1 cellular context compared by ENCODE assay signal in the genomic region with DNA sequence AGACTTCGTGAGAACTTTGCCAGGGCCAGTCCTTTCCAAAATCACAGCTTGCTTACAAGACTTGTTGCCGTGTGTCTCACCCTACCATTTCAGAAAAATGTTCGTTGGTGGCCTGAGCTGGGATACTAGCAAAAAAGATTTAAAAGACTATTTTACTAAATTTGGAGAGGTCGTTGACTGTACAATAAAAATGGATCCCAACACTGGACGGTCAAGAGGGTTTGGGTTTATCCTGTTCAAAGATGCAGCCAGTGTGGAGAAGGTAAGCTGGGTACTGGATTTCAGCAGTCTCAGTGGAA.
TF ChIP-seq lines count a peak whose summit lies in the region.

No MANE protein-coding gene starts in this region.

TF ChIP-seq in HCT116, 20 proteins besides CTCF, POLR2A, EP300 and RAD21 (continued from another document):
- TF ChIP-seq, protein P1, sequence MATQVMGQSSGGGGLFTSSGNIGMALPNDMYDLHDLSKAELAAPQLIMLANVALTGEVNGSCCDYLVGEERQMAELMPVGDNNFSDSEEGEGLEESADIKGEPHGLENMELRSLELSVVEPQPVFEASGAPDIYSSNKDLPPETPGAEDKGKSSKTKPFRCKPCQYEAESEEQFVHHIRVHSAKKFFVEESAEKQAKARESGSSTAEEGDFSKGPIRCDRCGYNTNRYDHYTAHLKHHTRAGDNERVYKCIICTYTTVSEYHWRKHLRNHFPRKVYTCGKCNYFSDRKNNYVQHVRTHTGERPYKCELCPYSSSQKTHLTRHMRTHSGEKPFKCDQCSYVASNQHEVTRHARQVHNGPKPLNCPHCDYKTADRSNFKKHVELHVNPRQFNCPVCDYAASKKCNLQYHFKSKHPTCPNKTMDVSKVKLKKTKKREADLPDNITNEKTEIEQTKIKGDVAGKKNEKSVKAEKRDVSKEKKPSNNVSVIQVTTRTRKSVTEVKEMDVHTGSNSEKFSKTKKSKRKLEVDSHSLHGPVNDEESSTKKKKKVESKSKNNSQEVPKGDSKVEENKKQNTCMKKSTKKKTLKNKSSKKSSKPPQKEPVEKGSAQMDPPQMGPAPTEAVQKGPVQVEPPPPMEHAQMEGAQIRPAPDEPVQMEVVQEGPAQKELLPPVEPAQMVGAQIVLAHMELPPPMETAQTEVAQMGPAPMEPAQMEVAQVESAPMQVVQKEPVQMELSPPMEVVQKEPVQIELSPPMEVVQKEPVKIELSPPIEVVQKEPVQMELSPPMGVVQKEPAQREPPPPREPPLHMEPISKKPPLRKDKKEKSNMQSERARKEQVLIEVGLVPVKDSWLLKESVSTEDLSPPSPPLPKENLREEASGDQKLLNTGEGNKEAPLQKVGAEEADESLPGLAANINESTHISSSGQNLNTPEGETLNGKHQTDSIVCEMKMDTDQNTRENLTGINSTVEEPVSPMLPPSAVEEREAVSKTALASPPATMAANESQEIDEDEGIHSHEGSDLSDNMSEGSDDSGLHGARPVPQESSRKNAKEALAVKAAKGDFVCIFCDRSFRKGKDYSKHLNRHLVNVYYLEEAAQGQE (IDR thresholded peaks at IDR 0.05; ENCODE audit: low read depth), result no peak
- TF ChIP-seq TCF7L2 (IDR thresholded peaks at IDR 0.05; ENCODE audit: borderline replicate concordance, extremely low read depth, insufficient read depth, insufficient read length), result no peak
